Comparison of ENCODE assay signal across 7 cellular contexts in the genomic region with DNA sequence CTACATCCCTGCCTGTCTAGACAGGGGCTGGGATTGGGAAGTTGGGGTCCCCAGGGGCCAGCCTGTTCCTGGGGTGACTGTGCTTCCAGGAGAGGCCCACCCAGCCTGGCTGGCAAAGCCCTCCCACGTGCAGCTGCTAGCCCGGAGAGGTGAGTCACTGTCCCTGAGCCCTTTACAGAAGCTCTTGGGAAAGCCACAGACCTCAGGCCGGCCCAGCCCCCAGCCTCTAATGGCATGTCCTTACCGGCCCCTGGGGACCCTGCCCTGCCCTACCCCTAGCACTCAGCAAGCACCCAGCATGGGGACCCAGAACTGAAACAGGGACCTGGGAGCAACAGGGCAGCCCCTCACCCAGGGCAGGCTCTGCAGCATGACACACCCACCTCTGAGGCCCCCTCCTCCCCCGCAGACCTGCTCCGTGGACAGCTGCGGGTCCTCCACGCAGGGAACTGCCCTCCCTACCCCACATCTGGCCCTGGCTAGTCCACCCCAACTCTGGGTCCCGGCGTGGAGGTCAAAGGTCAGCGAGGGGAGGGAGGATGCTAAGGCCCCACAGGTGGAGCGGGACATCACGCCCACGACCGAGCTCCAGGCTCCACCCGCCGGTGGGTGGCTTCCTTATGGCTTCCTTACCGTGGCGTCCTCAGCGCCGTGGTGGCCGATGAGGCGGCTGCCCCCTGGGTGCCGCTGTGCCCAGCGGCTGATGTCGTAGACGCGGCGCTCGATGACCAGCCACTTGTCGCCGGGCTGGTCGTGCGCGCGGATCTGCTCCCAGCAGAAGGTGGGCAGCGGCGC. TPM values are rescaled to one million over a fixed set of nuclear protein-coding genes. Genes with fewer than 3 reads are reported as not detected.
DNase-seq lines count a peak whose midpoint lies in the region; ATAC-seq, FAIRE-seq and TF ChIP-seq lines count a peak whose summit lies in the region.

No MANE protein-coding gene starts in this region.

- no peaks in the 10 kb centered on the region for H3K9me3 Mint-ChIP-seq in activated T-helper 17 cell treated with anti-CD3 and anti-CD28 coated beads, Interleukin-2, amount 50 U/mL, for 72 hours

- no peaks in the 10 kb centered on the region for H3K27me3 Mint-ChIP-seq in activated T-helper 17 cell treated with anti-CD3 and anti-CD28 coated beads, Interleukin-2, amount 50 U/mL, for 72 hours

- peak overlapping the region; percentile 67 for H3K9ac ChIP-seq in neural cell (ENCODE audit: low read length)

- H3K79me2 ChIP-seq in neural cell (replicated peaks; ENCODE audit: insufficient read depth, low read length), result no peaks in the 10 kb centered on the region

- peak overlapping the region; percentile 51 for H2AFZ ChIP-seq in neural cell (ENCODE audit: low read depth, low read length)

- H3K9me3 ChIP-seq in neural cell (ENCODE audit: low read length), result no peaks in the 10 kb centered on the region

- H3K4me3 ChIP-seq in neural cell (ENCODE audit: low read length), result peak overlapping the region; percentile 93

- H3K36me3 ChIP-seq in neural cell (ENCODE audit: insufficient read depth, low read length), result no peaks in the 10 kb centered on the region

- peak; percentile 53 for TF ChIP-seq CTCF in neural cell (IDR thresholded peaks at IDR 0.05; ENCODE audit: poor library complexity, severe bottlenecking)

- H4K20me1 ChIP-seq in neural cell (ENCODE audit: insufficient read depth), result no peaks in the 10 kb centered on the region

- TF ChIP-seq EP300 in neural cell (conservative IDR thresholded peaks at IDR 0.05; ENCODE audit: poor library complexity, severe bottlenecking), result peak; percentile 13

- H3F3A ChIP-seq in neural cell (ENCODE audit: insufficient read depth, low read length, poor library complexity, severe bottlenecking), result no peaks in the 10 kb centered on the region

- no peaks in the 10 kb centered on the region for H3K9me2 ChIP-seq in neural cell (ENCODE audit: insufficient read depth, low read length)

- no peak for TF ChIP-seq POLR2A in GM12891 (IDR thresholded peaks at IDR 0.05; ENCODE audit: low read depth, low read length)

- peak; percentile 23 for TF ChIP-seq RAD21 in neural cell (conservative IDR thresholded peaks at IDR 0.05)

- FAIRE-seq in GM12891 (lab: Jason Lieb, UNC), result peak; percentile 31

- no peak overlapping the region for H3K27ac ChIP-seq in neural cell (ENCODE audit: low read length)

- H3K27me3 ChIP-seq in neural cell (ENCODE audit: insufficient read depth, low read depth, low read length), result peaks cover 10% of the 10 kb centered on the region

- H3K4me3 Mint-ChIP-seq in activated T-helper 17 cell treated with anti-CD3 and anti-CD28 coated beads, Interleukin-2, amount 50 U/mL, for 72 hours, result peak overlapping the region; percentile 78

- no peaks in the 10 kb centered on the region for H3K4me1 Mint-ChIP-seq in activated T-helper 17 cell treated with anti-CD3 and anti-CD28 coated beads, Interleukin-2, amount 50 U/mL, for 72 hours

- no peaks in the 10 kb centered on the region for H3K36me3 Mint-ChIP-seq in activated T-helper 17 cell treated with anti-CD3 and anti-CD28 coated beads, Interleukin-2, amount 50 U/mL, for 72 hours (ENCODE audit: low read depth)

- ATAC-seq in HG02588 (IDR thresholded peaks at IDR 0.05; ENCODE audit: unreplicated experiment) (peak; percentile 27), GM18517 (IDR thresholded peaks at IDR 0.05; ENCODE audit: unreplicated experiment) (no peak)
- ATAC-seq in activated T-helper 17 cell treated with anti-CD3 and anti-CD28 coated beads, Interleukin-2, amount 50 U/mL, for 72 hours (replicated peaks), result peak; percentile 57

- H3K4me2 ChIP-seq in neural cell (ENCODE audit: low read length), result peak overlapping the region; percentile 5

- H3K27ac Mint-ChIP-seq in activated T-helper 17 cell treated with anti-CD3 and anti-CD28 coated beads, Interleukin-2, amount 50 U/mL, for 72 hours, result peak overlapping the region; percentile 61

- no peak for DNase-seq in GM12891 (ENCODE audit: insufficient read length, low spot score)
- peak; percentile 46 for DNase-seq in NCI-H510A (lab: John Stamatoyannopoulos, UW)
- peak; percentile 21 for DNase-seq in fibroblast of the conjunctiva (ENCODE audit: low read depth)

TF ChIP-seq in GM12891, 5 proteins besides CTCF, POLR2A, EP300 and RAD21:
- TF ChIP-seq POU2F2 (IDR thresholded peaks at IDR 0.05; ENCODE audit: low read depth, low read length) (no peak), TAF1 (IDR thresholded peaks at IDR 0.05; ENCODE audit: low read depth, low read length) (no peak), SPI1 (IDR thresholded peaks at IDR 0.05; ENCODE audit: low read depth, low read length) (no peak), POLR2AphosphoS5 (IDR thresholded peaks at IDR 0.05; ENCODE audit: low read depth, low read length) (no peak), PAX5 (IDR thresholded peaks at IDR 0.05; ENCODE audit: insufficient read depth, low read length, severe bottlenecking) (no peak)

TF ChIP-seq in neural cell, 6 proteins besides CTCF, POLR2A, EP300 and RAD21:
- TF ChIP-seq MXI1 (conservative IDR thresholded peaks at IDR 0.05; ENCODE audit: poor library complexity, severe bottlenecking), result peak; percentile 70
- no peak for TF ChIP-seq EZH2 (IDR thresholded peaks at IDR 0.05; ENCODE audit: borderline replicate concordance, insufficient read depth, low read length, poor library complexity, severe bottlenecking)
- no peak for TF ChIP-seq TAF1 (IDR thresholded peaks at IDR 0.05; ENCODE audit: low read depth)
- peak; percentile 56 for TF ChIP-seq SMC3 (conservative IDR thresholded peaks at IDR 0.05; ENCODE audit: poor library complexity)

RNA-seq across cellular contexts. Expression of a gene that starts 0.6 kb away (rescaled TPM):
- polyA plus RNA-seq in GM12891 (2012; ENCODE audit: low read depth, missing spikeins), result 4.0 TPM
- total RNA-seq in activated T-helper 17 cell treated with anti-CD3 and anti-CD28 coated beads, Interleukin-2, amount 50 U/mL, for 72 hours, result 10 to 100 TPM in 1 of 2 donors, 1 to 10 TPM in 1; 3.6 to 24.7 TPM
- 35.4 and 45.7 TPM in 2 replicates for polyA plus RNA-seq in neural cell
- 8.9 and 15.1 TPM in 2 replicates for polyA minus RNA-seq in neural cell

RNA-seq across cellular contexts. Expression of a gene that starts 26.6 kb away (rescaled TPM):
- 0.12 TPM for polyA plus RNA-seq in GM12891 (2012; ENCODE audit: low read depth, missing spikeins)
- total RNA-seq in activated T-helper 17 cell treated with anti-CD3 and anti-CD28 coated beads, Interleukin-2, amount 50 U/mL, for 72 hours, result not detected
- polyA plus RNA-seq in neural cell, result 1.6 and 4.0 TPM in 2 replicates
- polyA minus RNA-seq in neural cell, result 1.9 TPM in 2 replicates

RNA-seq across cellular contexts. Expression of a gene that starts 59.4 kb away (rescaled TPM):
- 1.4 TPM for polyA plus RNA-seq in GM12891 (2012; ENCODE audit: low read depth, missing spikeins)
- under 1 TPM; 0.05 to 0.24 TPM for total RNA-seq in activated T-helper 17 cell treated with anti-CD3 and anti-CD28 coated beads, Interleukin-2, amount 50 U/mL, for 72 hours
- 6.4 and 7.7 TPM in 2 replicates for polyA plus RNA-seq in neural cell
- polyA minus RNA-seq in neural cell, result 4.4 and 5.2 TPM in 2 replicates
